Comparison of ENCODE assay signal across 8 cellular contexts in genomic region chr14:92121670-92122350, GRCh38. TPM values are rescaled to one million over a fixed set of nuclear protein-coding genes. Genes with fewer than 3 reads are reported as not detected.
DNase-seq lines count a peak whose midpoint lies in the region; ATAC-seq and TF ChIP-seq lines count a peak whose summit lies in the region.

Gene CPSF2, plus strand, starts transcription at chr14:92121969. Its CDS starts 9,016 bp downstream, at chr14:92130985.
Gene NDUFB1, minus strand, starts transcription at chr14:92121706. Its CDS starts 4,069 bp downstream, at chr14:92117637.

- WGBS in liver: under 1% methylated on average over 55 of the region's 55 CpGs

- H3K4me3 ChIP-seq in BLaER1 (peak within 1 kb of the TSS; percentile 94), liver (ENCODE audit: low read depth in 1 of 3, low read length in 3 of 3) (peak within 1 kb of the TSS; percentile 78 to 99 (median 95))

- H3K4me1 Mint-ChIP-seq in dendritic cell treated with granulocyte-macrophage colony-stimulating factor and Interleukin-4, amounts not matched to agents 40 ng/mL and 50 ng/mL, for 4 days (ENCODE audit: low read depth): peaks cover 38% of the 10 kb centered on the region

- H3K27ac ChIP-seq in BLaER1: peak within 1 kb of the TSS; percentile 99
- H3K27ac ChIP-seq in liver (ENCODE audit: low read depth in 1 of 2, low read length in 2 of 2): peak within 1 kb of the TSS; percentile 90 to 93

- H3K27ac Mint-ChIP-seq in dendritic cell treated with granulocyte-macrophage colony-stimulating factor and Interleukin-4, amounts not matched to agents 40 ng/mL and 50 ng/mL, for 4 days: peak within 1 kb of the TSS; percentile 98

- intact Hi-C loops in dendritic cell treated with granulocyte-macrophage colony-stimulating factor and Interleukin-4, amounts not matched to agents 40 ng/mL and 50 ng/mL, for 4 days (cut with micrococcal nuclease): loop anchor here (1.0 kb wide), 1 partner anchor 16 kb away; the partner anchor contains the start of gene ATXN3

- no peaks in the 10 kb centered on the region for H4K20me1 ChIP-seq in BLaER1

- no peaks in the 10 kb centered on the region for H3K27me3 Mint-ChIP-seq in dendritic cell treated with granulocyte-macrophage colony-stimulating factor and Interleukin-4, amounts not matched to agents 40 ng/mL and 50 ng/mL, for 4 days

- H3K36me3 ChIP-seq in BLaER1: peaks cover 37% of the 10 kb centered on the region
- H3K36me3 ChIP-seq in liver (ENCODE audit: control insufficient read depth in 4 of 4, insufficient read depth in 3 of 4, low read depth in 1 of 4, low read length in 3 of 4): peaks cover 0 to 6% (median 3%) of the 10 kb centered on the region in 4 donors

- peak in 1 of 2 donors; percentile 13 for TF ChIP-seq RAD21 in liver (IDR thresholded peaks at IDR 0.05)

- peak within 1 kb of the TSS; percentile 97 for H3K4me3 Mint-ChIP-seq in dendritic cell treated with granulocyte-macrophage colony-stimulating factor and Interleukin-4, amounts not matched to agents 40 ng/mL and 50 ng/mL, for 4 days

- peak within 1 kb of the TSS; percentile 89 for H3K4me2 ChIP-seq in BLaER1

- TF ChIP-seq CTCF in liver (IDR thresholded peaks at IDR 0.05; ENCODE audit: low read depth, low read length, missing input control): no peak

- no peaks in the 10 kb centered on the region for H3K9me3 Mint-ChIP-seq in dendritic cell treated with granulocyte-macrophage colony-stimulating factor and Interleukin-4, amounts not matched to agents 40 ng/mL and 50 ng/mL, for 4 days

- DNase-seq in GM19238 (ENCODE audit: insufficient read length, low spot score) (peak; percentile 86), NCI-H526 treated with DMSO at 0.1 percent for 48 hours (lab: John Stamatoyannopoulos, UW) (peak; percentile 88)
- DNase-seq in activated CD4-positive, alpha-beta T cell treated with anti-CD3 and anti-CD28 coated beads, Interleukin-2, amount 50 U/mL, for 4 hours: peak; percentile 78 to 81
- peak; percentile 78 to 83 for DNase-seq in stimulated activated CD4-positive, alpha-beta T cell treated with anti-CD3 and anti-CD28 coated beads, Interleukin-4, amount 100 ng/mL, for 4 hours

- peaks cover 76% of the 10 kb centered on the region for H3K36me3 Mint-ChIP-seq in dendritic cell treated with granulocyte-macrophage colony-stimulating factor and Interleukin-4, amounts not matched to agents 40 ng/mL and 50 ng/mL, for 4 days (ENCODE audit: low read depth)

- peak; percentile 82 for ATAC-seq in HG03439 (IDR thresholded peaks at IDR 0.05; ENCODE audit: unreplicated experiment)

- H3K9ac ChIP-seq in BLaER1 (peak within 1 kb of the TSS; percentile 99), liver (ENCODE audit: low read depth in 1 of 2, low read length in 2 of 2) (peak within 1 kb of the TSS; percentile 77 to 85)

- H3K27me3 ChIP-seq in BLaER1 (no peaks in the 10 kb centered on the region), liver (ENCODE audit: control insufficient read depth in 4 of 4, insufficient read depth in 4 of 4, low read length in 3 of 4) (no peaks in the 10 kb centered on the region)

- peaks cover 54% of the 10 kb centered on the region for H3K4me1 ChIP-seq in BLaER1
- peaks cover 5 to 12% (median 6%) of the 10 kb centered on the region in 4 donors for H3K4me1 ChIP-seq in liver (ENCODE audit: control insufficient read depth in 4 of 4, insufficient read depth in 4 of 4, low read length in 3 of 4)

- no peaks in the 10 kb centered on the region for H3K9me3 ChIP-seq in BLaER1
- H3K9me3 ChIP-seq in liver (ENCODE audit: control insufficient read depth in 4 of 4, low read length in 3 of 4): no peaks in the 10 kb centered on the region

TF ChIP-seq in liver, 16 proteins besides CTCF, POLR2A, EP300 and RAD21:
- TF ChIP-seq HNF4A (conservative IDR thresholded peaks at IDR 0.05) (peak in 1 of 2 donors; percentile 15), FOXA1 (IDR thresholded peaks at IDR 0.05) (no peak), RXRA (IDR thresholded peaks at IDR 0.05) (peak in 1 of 2 donors; percentile 24), HNF4G (IDR thresholded peaks at IDR 0.05) (no peak), JUND (IDR thresholded peaks at IDR 0.05) (no peak), YY1 (IDR thresholded peaks at IDR 0.05) (peak; percentile 99), GABPA (IDR thresholded peaks at IDR 0.05 in 1 of 2, conservative IDR thresholded peaks at IDR 0.05 in 1 of 2) (peak in 1 of 2 donors; percentile 36), NR2F2 (IDR thresholded peaks at IDR 0.05) (peak; percentile 47), TAF1 (conservative IDR thresholded peaks at IDR 0.05) (no peak), ZBTB33 (IDR thresholded peaks at IDR 0.05) (no peak), SP1 (IDR thresholded peaks at IDR 0.05) (peak; percentile 33), FOXA2 (IDR thresholded peaks at IDR 0.05) (no peak), EGR1 (IDR thresholded peaks at IDR 0.05; ENCODE audit: low read depth in 2 of 2) (peak in 1 of 2 donors; percentile 26)
- TF ChIP-seq, protein P1, sequence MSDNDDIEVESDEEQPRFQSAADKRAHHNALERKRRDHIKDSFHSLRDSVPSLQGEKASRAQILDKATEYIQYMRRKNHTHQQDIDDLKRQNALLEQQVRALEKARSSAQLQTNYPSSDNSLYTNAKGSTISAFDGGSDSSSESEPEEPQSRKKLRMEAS (IDR thresholded peaks at IDR 0.05): peak; percentile 52
- TF ChIP-seq, protein P2, sequence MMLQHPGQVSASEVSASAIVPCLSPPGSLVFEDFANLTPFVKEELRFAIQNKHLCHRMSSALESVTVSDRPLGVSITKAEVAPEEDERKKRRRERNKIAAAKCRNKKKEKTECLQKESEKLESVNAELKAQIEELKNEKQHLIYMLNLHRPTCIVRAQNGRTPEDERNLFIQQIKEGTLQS (IDR thresholded peaks at IDR 0.05): no peak
- TF ChIP-seq, protein P3, sequence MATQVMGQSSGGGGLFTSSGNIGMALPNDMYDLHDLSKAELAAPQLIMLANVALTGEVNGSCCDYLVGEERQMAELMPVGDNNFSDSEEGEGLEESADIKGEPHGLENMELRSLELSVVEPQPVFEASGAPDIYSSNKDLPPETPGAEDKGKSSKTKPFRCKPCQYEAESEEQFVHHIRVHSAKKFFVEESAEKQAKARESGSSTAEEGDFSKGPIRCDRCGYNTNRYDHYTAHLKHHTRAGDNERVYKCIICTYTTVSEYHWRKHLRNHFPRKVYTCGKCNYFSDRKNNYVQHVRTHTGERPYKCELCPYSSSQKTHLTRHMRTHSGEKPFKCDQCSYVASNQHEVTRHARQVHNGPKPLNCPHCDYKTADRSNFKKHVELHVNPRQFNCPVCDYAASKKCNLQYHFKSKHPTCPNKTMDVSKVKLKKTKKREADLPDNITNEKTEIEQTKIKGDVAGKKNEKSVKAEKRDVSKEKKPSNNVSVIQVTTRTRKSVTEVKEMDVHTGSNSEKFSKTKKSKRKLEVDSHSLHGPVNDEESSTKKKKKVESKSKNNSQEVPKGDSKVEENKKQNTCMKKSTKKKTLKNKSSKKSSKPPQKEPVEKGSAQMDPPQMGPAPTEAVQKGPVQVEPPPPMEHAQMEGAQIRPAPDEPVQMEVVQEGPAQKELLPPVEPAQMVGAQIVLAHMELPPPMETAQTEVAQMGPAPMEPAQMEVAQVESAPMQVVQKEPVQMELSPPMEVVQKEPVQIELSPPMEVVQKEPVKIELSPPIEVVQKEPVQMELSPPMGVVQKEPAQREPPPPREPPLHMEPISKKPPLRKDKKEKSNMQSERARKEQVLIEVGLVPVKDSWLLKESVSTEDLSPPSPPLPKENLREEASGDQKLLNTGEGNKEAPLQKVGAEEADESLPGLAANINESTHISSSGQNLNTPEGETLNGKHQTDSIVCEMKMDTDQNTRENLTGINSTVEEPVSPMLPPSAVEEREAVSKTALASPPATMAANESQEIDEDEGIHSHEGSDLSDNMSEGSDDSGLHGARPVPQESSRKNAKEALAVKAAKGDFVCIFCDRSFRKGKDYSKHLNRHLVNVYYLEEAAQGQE (IDR thresholded peaks at IDR 0.05): peak; percentile 15
TF ChIP-seq in liver: peak in this region for 9.

RNA-seq across cellular contexts. Expression of gene CPSF2, which starts in this region (rescaled TPM):
- total RNA-seq in liver: 10 to 100 TPM; 18.4 to 19.4 TPM
- 1 to 10 TPM; 9.6 to 9.9 TPM for polyA plus RNA-seq in liver

RNA-seq across cellular contexts. Expression of gene NDUFB1, which starts in this region (rescaled TPM):
- total RNA-seq in liver: 100 to 1,000 TPM; 136 to 197 TPM
- polyA plus RNA-seq in liver: 100 to 1,000 TPM; 283 to 436 TPM

Comparison
In these comparisons a context has a peak if more than half of its experiments do, and no peak if none do; other contexts are left out.
1. Peak in every context shown above with its lines: DNase-seq, ATAC-seq, H3K4me3 ChIP-seq and H3K27ac ChIP-seq.